ENCODE assay signal across 9 cellular contexts in genomic region chr13:63636231-63636993, GRCh38.
A peak's percentile ranks its signal among the peaks of the same experiment; 100 is the strongest.
DNase-seq lines count a peak whose midpoint lies in the region; ATAC-seq, FAIRE-seq and TF ChIP-seq lines count a peak whose summit lies in the region.
"Had no signal": no experiment of that assay in that cellular context is flagged by ENCODE, and none has a peak within 500 bp of the region (broad histone marks: within the 10 kb centered on the region; RNA-seq: fewer than 3 reads in every experiment).

No MANE protein-coding gene starts in this region.

- peak overlapping the region; percentile 59 for H3K4me2 ChIP-seq in GM12878 (ENCODE audit: control insufficient read depth, insufficient read depth)

- H3K27ac ChIP-seq in GM12878 (ENCODE audit: control insufficient read depth, insufficient read depth) = 0 out of 2 replicates have a peak overlapping the region, but pooled peaks have one; percentile 18
- H3K27ac ChIP-seq: epithelial cell of prostate had no signal

- H3K9ac ChIP-seq in GM12878 (ENCODE audit: control insufficient read depth, insufficient read depth, low read length) = peak overlapping the region; percentile 46

- CTCF ChIA-PET in GM12878 (lab: Yijun Ruan, JAX) = interaction anchor here (1.0 to 1.3 kb wide), 2 partner anchors 8 to 11 kb away, joined by 3 read pairs; no protein-coding TSS in a partner anchor

- no peak; the same call in 1 of the 2 replicates for TF ChIP-seq RAD21 in GM12878 (IDR thresholded peaks at IDR 0.05; ENCODE audit: insufficient read depth, low read depth, low read length)

- intact Hi-C loops in GM12878 (cut with micrococcal nuclease; ENCODE audit: unreplicated experiment) = no loop called here

- no peaks in the 10 kb centered on the region for H3K27me3 ChIP-seq in GM12878 (replicated peaks in 1 of 2; ENCODE audit: control insufficient read depth in 2 of 2, insufficient read depth in 2 of 2, low read length in 1 of 2)

- no peaks in the 10 kb centered on the region for H4K20me1 ChIP-seq in GM12878 (ENCODE audit: control insufficient read depth, insufficient read depth)

- H3K4me1 ChIP-seq in GM12878 (ENCODE audit: control insufficient read depth, insufficient read depth, low read length) = no peaks in the 10 kb centered on the region

- peak overlapping the region; percentile 90 for H2AFZ ChIP-seq in GM12878 (ENCODE audit: control insufficient read depth, low read depth, low read length)

- H3K4me3 Mint-ChIP-seq in progenitor cell of endocrine pancreas (ENCODE audit: low read depth) = no peak overlapping the region

- peaks cover 2% of the 10 kb centered on the region for H3K4me1 Mint-ChIP-seq in progenitor cell of endocrine pancreas (ENCODE audit: low read depth)

- ATAC-seq in GM21723 (IDR thresholded peaks at IDR 0.05; ENCODE audit: unreplicated experiment) (peak; percentile 58), GM12878 (peak; percentile 77), GM18861 (IDR thresholded peaks at IDR 0.05; ENCODE audit: unreplicated experiment) (no peak)

- peak; percentile 7 for FAIRE-seq in GM12878 (lab: Jason Lieb, UNC)

- H3K27ac Mint-ChIP-seq in progenitor cell of endocrine pancreas = no peak overlapping the region

- H3K36me3 Mint-ChIP-seq in progenitor cell of endocrine pancreas (ENCODE audit: insufficient read depth) = no peaks in the 10 kb centered on the region

- no peak for TF ChIP-seq EP300 in GM12878 (IDR thresholded peaks at IDR 0.05; ENCODE audit: borderline replicate concordance in 1 of 2, control insufficient read depth in 1 of 2, low read depth in 2 of 2, low read length in 2 of 2)

- no peaks in the 10 kb centered on the region for H3K27me3 Mint-ChIP-seq in progenitor cell of endocrine pancreas

- DNase-seq in DMS53 (lab: John Stamatoyannopoulos, UW) (peak; percentile 55), NCI-H1417 (lab: John Stamatoyannopoulos, UW) (peak in 2 of 3 experiments; percentile 47 to 79), GM12878 (ENCODE audit: low read depth, low spot score) (peak; percentile 8), progenitor cell of endocrine pancreas (ENCODE audit: low spot score, unreplicated experiment) (no peak), HuH-7 (ENCODE audit: low spot score) (no peak), T1000 (lab: John Stamatoyannopoulos, UW) (no peak)

- no TSS peak for BruUV-seq in GM12878 (replicated peaks; lab: Mats Ljungman, UMichigan)

- no peaks in the 10 kb centered on the region for H3K79me2 ChIP-seq in GM12878 (ENCODE audit: control insufficient read depth, insufficient read depth, low read length)

- TF ChIP-seq POLR2A in GM12878 (IDR thresholded peaks at IDR 0.05; ENCODE audit: low read depth, low read length) = no peak

- no peaks in the 10 kb centered on the region for H3K9me3 Mint-ChIP-seq in progenitor cell of endocrine pancreas (ENCODE audit: low read depth)

- no peaks in the 10 kb centered on the region for H3K36me3 ChIP-seq in GM12878 (ENCODE audit: control insufficient read depth in 2 of 2, insufficient read depth in 2 of 2, low read length in 1 of 2)

- in situ Hi-C loops in GM12878 (cut with MboI) = no loop called here

- TF ChIP-seq CTCF in GM12878 (IDR thresholded peaks at IDR 0.05 in 2 of 3, conservative IDR thresholded peaks at IDR 0.05 in 1 of 3; ENCODE audit: control insufficient read depth in 2 of 3, extremely low read depth in 1 of 3, insufficient read depth in 1 of 3, low read depth in 3 of 3, low read length in 3 of 3) (peak; percentile 8 to 31 (median 9); a peak in 3 of 6 replicates), progenitor cell of endocrine pancreas (IDR thresholded peaks at IDR 0.05; ENCODE audit: unreplicated experiment) (peak; percentile 30)

- RAD21 ChIA-PET in GM12878 (lab: Charles Lee; ENCODE audit: unreplicated experiment) = no interaction called here

- H3K4me3 ChIP-seq in GM12878 = peak overlapping the region; percentile 51

- SMC1A ChIA-PET in GM12878 (lab: Charles Lee; ENCODE audit: uncharacterized antibody, unreplicated experiment) = interaction anchor here (0.6 to 2.3 kb wide), 3 partner anchors 9 to 1162 kb away, joined by 3 to 8 read pairs (median 3); no protein-coding TSS in a partner anchor

- WGBS in GM12878 (ENCODE audit: insufficient coverage, insufficient replicate concordance, low lambda C conversion rate, missing lambda C conversion rate) = 57% methylated on average over 6 of the region's 6 CpGs

- no peaks in the 10 kb centered on the region for H3K9me3 ChIP-seq in GM12878 (replicated peaks; ENCODE audit: control insufficient read depth, insufficient read depth, low read length)

- POLR2A ChIA-PET in GM12878 (lab: Charles Lee) = no interaction called here

TF ChIP-seq in GM12878, 131 proteins besides CTCF, POLR2A, EP300 and RAD21:
- TF ChIP-seq SMARCA5 (IDR thresholded peaks at IDR 0.05) (0 out of 2 replicates have a peak, but pooled peaks have one; percentile 17), BCLAF1 (IDR thresholded peaks at IDR 0.05) (peak; percentile 50; the same call in 1 of the 2 replicates), PKNOX1 (IDR thresholded peaks at IDR 0.05) (peak; percentile 83), MLLT1 (IDR thresholded peaks at IDR 0.05) (peak; percentile 33; the same call in 1 of the 2 replicates), RAD51 (IDR thresholded peaks at IDR 0.05) (no peak)
TF ChIP-seq in GM12878: peak in this region for 4.

Comparison
In these comparisons a context has a peak if more than half of its experiments do, and no peak if none do; other contexts are left out.
1. DNase-seq: peak in DMS53 (single experiment), NCI-H1417 (2 of 3) and GM12878 (single experiment); none in progenitor cell of endocrine pancreas (single experiment), HuH-7 (single experiment) and T1000 (single experiment).